In the genomic region with DNA sequence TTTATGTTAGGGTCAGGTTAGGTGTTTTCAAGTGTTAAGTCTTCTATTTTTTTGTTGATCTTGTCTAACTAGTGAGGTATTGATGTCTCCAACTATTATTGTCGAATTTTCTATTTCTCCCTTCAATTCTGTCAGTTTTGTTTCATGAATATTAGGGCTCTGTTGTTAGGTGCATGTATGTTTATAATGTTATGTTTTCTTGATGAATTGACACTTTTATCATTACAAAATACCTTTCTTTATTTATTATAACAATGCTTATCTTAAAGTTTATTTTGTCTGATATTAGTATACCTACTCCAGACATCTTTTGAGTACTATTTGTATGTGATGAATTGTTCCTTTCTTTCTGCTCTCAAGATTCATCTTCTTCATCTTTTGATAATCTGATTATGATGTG, we compare ENCODE assay signal across 40 cellular contexts. TPM values are rescaled to one million over a fixed set of nuclear protein-coding genes. Genes with fewer than 3 reads are reported as not detected.
"Had no signal": no experiment of that assay in that cellular context is flagged by ENCODE, and none has a peak within 500 bp of the region (broad histone marks: within the 10 kb centered on the region; RNA-seq: fewer than 3 reads in every experiment).

No MANE protein-coding gene starts in this region.

- H3K36me3 ChIP-seq: MG63 had no signal

- H3K4me3 ChIP-seq: MG63 had no signal

- H3K9me3 ChIP-seq: MG63 had no signal

- DNase-seq: Karpas-422, Kasumi-1, MG63, MM.1S, MV-4-11, NCI-H1048, NCI-H1092, NCI-H1092 treated with DMSO at 0.1 percent for 48 hours, NCI-H1105, NCI-H1105 treated with DMSO at 0.1 percent for 48 hours, NCI-H1417, NCI-H1417 treated with DMSO at 0.1 percent for 48 hours, NCI-H1436, NCI-H1436 treated with DMSO at 0.1 percent for 48 hours, NCI-H146, NCI-H1694, NCI-H1694 treated with DMSO at 0.1 percent for 48 hours, NCI-H187, NCI-H187 treated with DMSO at 0.1 percent for 48 hours, NCI-H1930, NCI-H2029, NCI-H2029 treated with DMSO at 0.1 percent for 48 hours, NCI-H2081, NCI-H2081 treated with DMSO at 0.1 percent for 48 hours, NCI-H2107, NCI-H2171, NCI-H2171 treated with DMSO at 0.1 percent for 48 hours, NCI-H2227 treated with DMSO at 0.1 percent for 48 hours, NCI-H226, NCI-H345, NCI-H446, NCI-H446 treated with DMSO at 0.1 percent for 48 hours, NCI-H510A, NCI-H510A treated with DMSO at 0.1 percent for 48 hours, NCI-H524, NCI-H524 treated with DMSO at 0.1 percent for 48 hours had no signal

- H3K27me3 ChIP-seq: MG63 had no signal

RNA-seq across cellular contexts. Expression of a gene that starts 19.2 kb away (rescaled TPM):
- total RNA-seq: LHCN-M2, M059J, MCF 10A, NCI-H460 had no signal
